Comparison of ENCODE assay signal across 26 cellular contexts in the genomic region with DNA sequence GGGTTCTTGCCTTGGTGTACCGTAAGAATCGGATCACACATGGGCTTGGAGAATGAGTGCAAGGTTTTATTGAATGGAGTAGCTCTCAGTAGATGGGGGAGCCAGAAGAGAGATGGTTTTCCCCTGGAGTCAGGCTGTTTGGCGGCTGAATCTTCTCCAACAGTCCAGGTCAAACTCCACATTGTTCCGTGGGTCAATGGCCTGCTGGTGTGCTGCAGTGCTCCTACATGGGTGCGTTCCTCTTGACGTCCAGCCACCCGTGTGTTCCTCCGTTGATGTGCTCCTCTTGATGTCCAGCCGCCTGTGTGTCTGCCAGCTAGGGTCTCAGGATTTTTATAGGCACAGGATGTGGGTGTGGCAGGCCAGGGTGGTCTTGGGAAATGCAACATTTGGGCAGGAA.
"Had no signal": no experiment of that assay in that cellular context is flagged by ENCODE, and none has a peak within 500 bp of the region (broad histone marks: within the 10 kb centered on the region; RNA-seq: fewer than 3 reads in every experiment).

No MANE protein-coding gene starts in this region.

- H3K4me1 Mint-ChIP-seq: mesothelial cell of epicardium; naive thymus-derived CD4-positive, alpha-beta T cell; stimulated activated effector memory CD8-positive, alpha-beta T cell treated with anti-CD3 and anti-CD28 coated beads, Interleukin-12 subunit alpha, Interleukin-12 subunit beta, amount 100 ng/mL, for 72 hours had no signal

- ATAC-seq: heart left ventricle; left ventricle myocardium superior; naive thymus-derived CD4-positive, alpha-beta T cell; psoas muscle; sciatic nerve; stimulated activated effector memory CD8-positive, alpha-beta T cell treated with anti-CD3 and anti-CD28 coated beads, Interleukin-12 subunit alpha, Interleukin-12 subunit beta, amount 100 ng/mL, for 72 hours; upper lobe of right lung had no signal

- H3K36me3 ChIP-seq: heart left ventricle, neutrophil, right atrium auricular region, suprapubic skin, thoracic aorta, tibial artery, upper lobe of right lung had no signal

- DNase-seq: heart left ventricle; islet precursor cell; left ventricle myocardium superior; mesendoderm; naive thymus-derived CD4-positive, alpha-beta T cell; occipital lobe; psoas muscle; stimulated activated CD4-positive, alpha-beta T cell treated with anti-CD3 and anti-CD28 coated beads, Interleukin-12 subunit alpha, Interleukin-12 subunit beta, amount 100 ng/mL, for 4 hours; stimulated activated CD4-positive, alpha-beta T cell treated with anti-CD3 and anti-CD28 coated beads, Interleukin-4, amount 100 ng/mL, for 24 hours; stimulated activated naive CD4-positive, alpha-beta T cell; tibial artery; trophoblast cell; upper lobe of right lung had no signal

- H3K9me3 ChIP-seq: heart left ventricle, neutrophil, psoas muscle, right atrium auricular region, suprapubic skin, thoracic aorta, tibial artery, upper lobe of right lung had no signal

- H3K9me3 Mint-ChIP-seq: mesothelial cell of epicardium; natural killer cell treated with Interleukin-12 subunit alpha and Interleukin-12 subunit beta and Interleukin-15 and Interleukin-18, amount 100 ng/mL, for 72 hours; stimulated activated naive CD8-positive, alpha-beta T cell treated with anti-CD3 and anti-CD28 coated beads, Interleukin-15, Interleukin-2, amounts not matched to agents 100 ng/mL and 50 ng/mL, for 24 hours had no signal

- H3K4me3 ChIP-seq: heart left ventricle, hepatocyte, lung, psoas muscle, right atrium auricular region, skin epidermis, suprapubic skin, thoracic aorta, tibial artery, upper lobe of right lung had no signal

- H3K27me3 Mint-ChIP-seq: natural killer cell treated with Interleukin-12 subunit alpha and Interleukin-12 subunit beta and Interleukin-15 and Interleukin-18, amount 100 ng/mL, for 72 hours; stimulated activated naive CD8-positive, alpha-beta T cell treated with anti-CD3 and anti-CD28 coated beads, Interleukin-15, Interleukin-2, amounts not matched to agents 100 ng/mL and 50 ng/mL, for 24 hours had no signal

- H3K27ac Mint-ChIP-seq: mesothelial cell of epicardium; naive thymus-derived CD4-positive, alpha-beta T cell; natural killer cell treated with Interleukin-12 subunit alpha and Interleukin-12 subunit beta and Interleukin-15 and Interleukin-18, amount 100 ng/mL, for 72 hours; stimulated activated effector memory CD8-positive, alpha-beta T cell treated with anti-CD3 and anti-CD28 coated beads, Interleukin-12 subunit alpha, Interleukin-12 subunit beta, amount 100 ng/mL, for 72 hours; stimulated activated naive CD8-positive, alpha-beta T cell treated with anti-CD3 and anti-CD28 coated beads, Interleukin-15, Interleukin-2, amounts not matched to agents 100 ng/mL and 50 ng/mL, for 24 hours had no signal

- H3K36me3 Mint-ChIP-seq: mesothelial cell of epicardium; naive thymus-derived CD4-positive, alpha-beta T cell; natural killer cell treated with Interleukin-12 subunit alpha and Interleukin-12 subunit beta and Interleukin-15 and Interleukin-18, amount 100 ng/mL, for 72 hours; stimulated activated effector memory CD8-positive, alpha-beta T cell treated with anti-CD3 and anti-CD28 coated beads, Interleukin-12 subunit alpha, Interleukin-12 subunit beta, amount 100 ng/mL, for 72 hours had no signal

- H3K4me3 Mint-ChIP-seq: mesothelial cell of epicardium; naive thymus-derived CD4-positive, alpha-beta T cell; natural killer cell treated with Interleukin-12 subunit alpha and Interleukin-12 subunit beta and Interleukin-15 and Interleukin-18, amount 100 ng/mL, for 72 hours; stimulated activated effector memory CD8-positive, alpha-beta T cell treated with anti-CD3 and anti-CD28 coated beads, Interleukin-12 subunit alpha, Interleukin-12 subunit beta, amount 100 ng/mL, for 72 hours; stimulated activated naive CD8-positive, alpha-beta T cell treated with anti-CD3 and anti-CD28 coated beads, Interleukin-15, Interleukin-2, amounts not matched to agents 100 ng/mL and 50 ng/mL, for 24 hours had no signal

- H3K4me1 ChIP-seq: heart left ventricle, parathyroid adenoma, psoas muscle, right atrium auricular region, suprapubic skin, tibial artery, upper lobe of right lung had no signal

- H3K27ac ChIP-seq: heart left ventricle, hepatocyte, neutrophil, parathyroid adenoma, psoas muscle, right atrium auricular region, skin epidermis, suprapubic skin, thoracic aorta, tibial artery, upper lobe of right lung had no signal

- H3K27me3 ChIP-seq: hepatocyte, right atrium auricular region, suprapubic skin, upper lobe of right lung had no signal
